ENCODE assay signal across 8 cellular contexts in genomic region chr17:80415626-80416042, GRCh38. TPM values are rescaled to one million over a fixed set of nuclear protein-coding genes. Genes with fewer than 3 reads are reported as not detected.
A peak's percentile ranks its signal among the peaks of the same experiment; 100 is the strongest.
DNase-seq lines count a peak whose midpoint lies in the region; ATAC-seq, FAIRE-seq and TF ChIP-seq lines count a peak whose summit lies in the region.

No MANE protein-coding gene starts in this region.

- no peak for FAIRE-seq in bronchial epithelial cell (lab: Jason Lieb, UNC)

- H3K36me3 ChIP-seq in bronchial epithelial cell (ENCODE audit: control insufficient read depth, insufficient read depth, low read length) = peaks cover 2% of the 10 kb centered on the region
- H3K36me3 ChIP-seq in mucosa of rectum (ENCODE audit: control insufficient read depth in 2 of 2, insufficient read depth in 2 of 2, low read length in 2 of 2) = peaks cover 10 to 21% of the 10 kb centered on the region in 2 donors

- ATAC-seq in HG03432 (IDR thresholded peaks at IDR 0.05; ENCODE audit: unreplicated experiment) (peak; percentile 26), GM21723 (IDR thresholded peaks at IDR 0.05; ENCODE audit: unreplicated experiment) (no peak), GM18502 (IDR thresholded peaks at IDR 0.05; ENCODE audit: poor library complexity, unreplicated experiment) (no peak)

- peak overlapping the region; percentile 79 to 95 for H3K9ac ChIP-seq in mucosa of rectum (ENCODE audit: low read depth in 1 of 2, low read length in 2 of 2)

- no peaks in the 10 kb centered on the region for H3K9me3 ChIP-seq in mucosa of rectum (ENCODE audit: control insufficient read depth in 2 of 2, low read length in 2 of 2)

- H3K27ac ChIP-seq in mucosa of rectum (ENCODE audit: low read depth in 2 of 2, low read length in 2 of 2) = peak overlapping the region; percentile 85 to 95

- no peak for TF ChIP-seq CTCF in AG10803 (conservative IDR thresholded peaks at IDR 0.05; ENCODE audit: low read length)
- no peak for TF ChIP-seq CTCF in bronchial epithelial cell (IDR thresholded peaks at IDR 0.05; ENCODE audit: insufficient read depth, low read length, severe bottlenecking)

- H3K4me3 ChIP-seq in AG10803 (ENCODE audit: low read length) (peak overlapping the region; percentile 99), bronchial epithelial cell (ENCODE audit: low read depth, low read length) (peak overlapping the region; percentile 81), mucosa of rectum (ENCODE audit: low read length in 2 of 2) (peak overlapping the region; percentile 94 to 95)

- H3K4me1 ChIP-seq in mucosa of rectum (ENCODE audit: control insufficient read depth in 2 of 2, insufficient read depth in 2 of 2, low read length in 2 of 2) = peaks cover 12 to 18% of the 10 kb centered on the region in 2 donors

- no peak for DNase-seq in AG10803 (ENCODE audit: low read depth)
- no peak for DNase-seq in bronchial epithelial cell (ENCODE audit: low read depth)
- DNase-seq in OCI-M2 (lab: John Stamatoyannopoulos, UW; ENCODE audit: unreplicated experiment) = no peak
- DNase-seq in superior temporal gyrus (ENCODE audit: extremely low spot score) = no peak

- H3K27me3 ChIP-seq in bronchial epithelial cell (ENCODE audit: control insufficient read depth, insufficient read depth, low read length) = no peaks in the 10 kb centered on the region
- peaks cover 0 to 3% of the 10 kb centered on the region in 2 donors for H3K27me3 ChIP-seq in mucosa of rectum (ENCODE audit: control insufficient read depth in 2 of 2, insufficient read depth in 2 of 2, low read length in 2 of 2)

RNA-seq across cellular contexts. Expression of gene ENDOV, which starts 0.7 kb away (rescaled TPM):
- 19.5 and 20.6 TPM in 2 replicates for total RNA-seq in bronchial epithelial cell
